ENCODE assay signal across 8 cellular contexts in the genomic region with DNA sequence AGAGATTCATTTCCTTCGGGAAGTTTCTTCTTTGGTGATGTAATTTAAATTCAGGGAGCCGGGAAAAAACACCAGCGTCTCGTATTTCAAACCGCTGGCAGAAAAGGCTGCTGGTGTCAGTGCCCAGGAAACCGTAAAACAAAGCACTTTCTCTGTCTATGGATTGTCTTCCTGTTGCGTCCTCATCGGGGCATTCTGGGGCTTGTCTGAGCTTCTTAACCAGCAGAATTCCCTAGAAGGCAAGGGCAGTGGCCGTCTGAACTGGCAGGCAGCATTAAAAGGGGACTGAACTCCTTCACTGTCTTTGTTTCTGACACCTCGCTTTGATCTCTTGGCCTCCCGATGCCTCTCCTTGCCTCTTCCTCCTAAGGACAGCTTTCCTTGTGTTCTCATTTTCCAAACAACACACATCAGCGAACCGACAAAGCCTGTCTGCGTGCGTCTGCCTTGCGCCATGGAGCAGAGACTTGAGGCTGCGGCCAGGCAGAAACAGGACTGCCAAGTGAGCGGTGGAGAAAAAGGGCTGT.
A peak's percentile ranks its signal among the peaks of the same experiment; 100 is the strongest.
DNase-seq lines count a peak whose midpoint lies in the region; ATAC-seq and TF ChIP-seq lines count a peak whose summit lies in the region.

No MANE protein-coding gene starts in this region.

- H3K27me3 ChIP-seq in adrenal gland (no peaks in the 10 kb centered on the region), vagina (no peaks in the 10 kb centered on the region)

- H3K4me3 ChIP-seq in adrenal gland (no peak overlapping the region), vagina (no peak overlapping the region)

- ATAC-seq in activated CD4-positive, CD25-positive, alpha-beta regulatory T cell treated with anti-CD3 and anti-CD28 coated beads, Interleukin-2, amount 50 U/mL, for 24 hours: no peak
- ATAC-seq in GM21526 (IDR thresholded peaks at IDR 0.05; ENCODE audit: low FRiP score, unreplicated experiment): no peak

- TF ChIP-seq CTCF in adrenal gland (IDR thresholded peaks at IDR 0.05): no peak
- no peak for TF ChIP-seq CTCF in vagina (IDR thresholded peaks at IDR 0.05)

- no peaks in the 10 kb centered on the region for H3K36me3 ChIP-seq in adrenal gland (replicated peaks in 1 of 2)
- H3K36me3 ChIP-seq in vagina: no peaks in the 10 kb centered on the region

- no peaks in the 10 kb centered on the region for H3K9me3 ChIP-seq in adrenal gland (replicated peaks in 1 of 3)
- H3K9me3 ChIP-seq in vagina: no peaks in the 10 kb centered on the region

- H3K4me1 ChIP-seq in adrenal gland (replicated peaks in 1 of 2) (no peaks in the 10 kb centered on the region), vagina (peaks cover 9% of the 10 kb centered on the region)

- WGBS in adrenal gland, 4 donors: 56 to 62% (median 59%) methylated on average over 18 of the region's 18 CpGs

- intact Hi-C loops in adrenal gland (cut with DNase I): no loop called here
- intact Hi-C loops in vagina (cut with DNase I): no loop called here

- H3K27ac ChIP-seq in adrenal gland: no peak overlapping the region
- no peak overlapping the region for H3K27ac ChIP-seq in vagina

- no peak for TF ChIP-seq POLR2A in adrenal gland (IDR thresholded peaks at IDR 0.05)
- no peak for TF ChIP-seq POLR2A in vagina (IDR thresholded peaks at IDR 0.05)

- peak; percentile 9 for DNase-seq in activated CD8-positive, alpha-beta memory T cell treated with anti-CD3 and anti-CD28 coated beads for 24 hours
- DNase-seq in activated CD8-positive, alpha-beta memory T cell treated with anti-CD3 and anti-CD28 coated beads, Interleukin-2, amount 50 U/mL, for 4 hours: no peak
- DNase-seq in adrenal gland (peak in 4 of 7 donors; percentile 19 to 56 (median 19)), iPS-NIHi7 (ENCODE audit: extremely low spot score) (peak; percentile 62), vagina (ENCODE audit: extremely low spot score in 2 of 2) (peak; percentile 29 to 40), NCI-H1436 (lab: John Stamatoyannopoulos, UW) (no peak)

Comparison
In these comparisons a context has a peak if more than half of its experiments do, and no peak if none do; other contexts are left out.
1. DNase-seq: peak in activated CD8-positive, alpha-beta memory T cell treated with anti-CD3 and anti-CD28 coated beads for 24 hours (single experiment), adrenal gland (4 of 7), iPS-NIHi7 (single experiment) and vagina (2 of 2); none in activated CD8-positive, alpha-beta memory T cell treated with anti-CD3 and anti-CD28 coated beads, Interleukin-2, amount 50 U/mL, for 4 hours (single experiment) and NCI-H1436 (single experiment).